In the genomic region with DNA sequence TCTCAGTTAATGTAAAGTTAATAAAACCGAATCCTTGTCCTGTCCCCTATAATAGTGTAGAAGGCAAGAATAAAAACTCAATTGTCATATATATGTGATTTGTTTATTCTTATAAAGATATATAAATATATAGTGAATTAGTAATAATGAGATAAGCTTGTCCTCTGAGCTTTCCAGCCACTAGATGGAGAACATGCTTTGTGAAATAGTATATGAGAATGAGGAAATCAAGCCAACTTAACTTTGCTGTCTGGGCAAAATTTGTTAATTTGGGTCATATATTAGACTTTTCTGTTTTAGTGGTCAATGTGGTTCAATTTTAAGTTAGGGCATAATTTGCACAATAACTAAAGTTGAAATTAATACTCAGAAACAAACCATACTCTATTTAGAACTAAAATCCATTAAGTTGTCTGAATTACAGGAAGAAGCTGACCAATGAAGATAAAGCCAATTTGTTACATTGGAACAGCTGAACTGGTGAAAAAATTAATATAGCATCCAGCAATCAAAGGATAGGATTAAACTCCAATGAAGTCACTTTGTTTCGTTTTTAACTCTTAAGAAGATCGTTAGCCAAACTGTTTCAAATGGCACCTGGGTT, we compare ENCODE assay signal across 11 cellular contexts.
A peak's percentile ranks its signal among the peaks of the same experiment; 100 is the strongest.
DNase-seq lines count a peak whose midpoint lies in the region; ATAC-seq and TF ChIP-seq lines count a peak whose summit lies in the region.
"Had no signal": no experiment of that assay in that cellular context is flagged by ENCODE, and none has a peak within 500 bp of the region (broad histone marks: within the 10 kb centered on the region; RNA-seq: fewer than 3 reads in every experiment).

No MANE protein-coding gene starts in this region.

- DNase-seq in MCF 10A (ENCODE audit: unreplicated experiment) (peak; percentile 38), mammary epithelial cell (no peak), epithelial cell of proximal tubule (ENCODE audit: low read depth) (no peak), stromal cell of bone marrow (ENCODE audit: low read depth) (peak; percentile 28), activated T-cell treated with anti-CD3 and anti-CD28 coated beads for 4 hours (no peak)
- DNase-seq: EL had no signal

- H3F3A ChIP-seq in OCI-LY1 (ENCODE audit: insufficient read depth, low read length): no peaks in the 10 kb centered on the region

- H3K36me3 Mint-ChIP-seq in MCF 10A (ENCODE audit: insufficient read depth, unreplicated experiment): no peaks in the 10 kb centered on the region

- peak; percentile 32 for TF ChIP-seq CTCF in MCF 10A (IDR thresholded peaks at IDR 0.05; ENCODE audit: unreplicated experiment)
- TF ChIP-seq CTCF in mammary epithelial cell (conservative IDR thresholded peaks at IDR 0.05 in 1 of 2, IDR thresholded peaks at IDR 0.05 in 1 of 2; ENCODE audit: extremely low read depth in 1 of 2, insufficient read depth in 1 of 2, low read depth in 1 of 2, low read length in 2 of 2): peak in 1 of 2 donors; percentile 54
- TF ChIP-seq CTCF in OCI-LY1 (IDR thresholded peaks at IDR 0.05; ENCODE audit: low read length): peak; percentile 58
- TF ChIP-seq CTCF in epithelial cell of proximal tubule (conservative IDR thresholded peaks at IDR 0.05; ENCODE audit: low read depth, low read length): peak; percentile 60

- POLR2A ChIA-PET in MCF 10A (lab: Yijun Ruan, JAX): interaction anchor here (0.5 to 1.4 kb wide), 2 partner anchors 460 to 1409 kb away, joined by 3 read pairs; no protein-coding TSS in a partner anchor

- H3K9ac ChIP-seq in mammary epithelial cell (ENCODE audit: insufficient read depth, low read length): no peak overlapping the region
- no peak overlapping the region for H3K9ac ChIP-seq in OCI-LY1 (ENCODE audit: low read length)

- WGBS in mammary epithelial cell (ENCODE audit: low coverage, missing lambda C conversion rate): 56% methylated on average over 3 of the region's 3 CpGs

- H3K9me2 ChIP-seq in OCI-LY1 (ENCODE audit: low read depth, low read length): no peaks in the 10 kb centered on the region

- ATAC-seq in GM18909 (IDR thresholded peaks at IDR 0.05; ENCODE audit: poor library complexity, unreplicated experiment) (no peak), GM21390 (IDR thresholded peaks at IDR 0.05; ENCODE audit: unreplicated experiment) (no peak)
- ATAC-seq: Right ventricle myocardium inferior had no signal

- intact Hi-C loops in MCF 10A (cut with micrococcal nuclease) (loop anchor here (1.0 to 10.0 kb wide), 6 partner anchors 242 to 1732 kb away; partner anchors contain the start of gene ETV1), mammary epithelial cell (cut with micrococcal nuclease) (loop anchor here (5.0 kb wide), 3 partner anchors 245 to 460 kb away; no protein-coding TSS in a partner anchor)

- H3K36me3 ChIP-seq in mammary epithelial cell (ENCODE audit: insufficient read depth, low read length): no peaks in the 10 kb centered on the region
- H3K36me3 ChIP-seq in OCI-LY1 (ENCODE audit: insufficient read depth, low read length): no peaks in the 10 kb centered on the region

- H3K4me3 ChIP-seq in mammary epithelial cell (replicated peaks in 1 of 3; ENCODE audit: insufficient read depth in 1 of 3, low read depth in 2 of 3, low read length in 3 of 3) (no peak overlapping the region), OCI-LY1 (ENCODE audit: low read depth, low read length, poor library complexity, severe bottlenecking) (no peak overlapping the region), epithelial cell of proximal tubule (ENCODE audit: low read depth, low read length) (no peak overlapping the region)

- H3K9me3 Mint-ChIP-seq in MCF 10A (ENCODE audit: unreplicated experiment): no peaks in the 10 kb centered on the region
- H3K9me3 Mint-ChIP-seq: central memory CD8-positive, alpha-beta T cell had no signal

- H3K79me2 ChIP-seq in mammary epithelial cell (ENCODE audit: insufficient read depth, low read length) (no peaks in the 10 kb centered on the region), OCI-LY1 (ENCODE audit: insufficient read depth, low read length) (no peaks in the 10 kb centered on the region)

- in situ Hi-C loops in mammary epithelial cell (cut with MboI; ENCODE audit: low sequenced_read_pairs in 2 of 2): loop anchor here (25.0 kb wide), 3 partner anchors 430 to 1405 kb away; no protein-coding TSS in a partner anchor

- H3K27ac ChIP-seq in mammary epithelial cell (ENCODE audit: insufficient read depth, low read depth, low read length): no peak overlapping the region
- H3K27ac ChIP-seq in OCI-LY1 (ENCODE audit: low read depth, low read length, poor library complexity, severe bottlenecking): peak overlapping the region; percentile 57

- H3K9me3 ChIP-seq in mammary epithelial cell (replicated peaks; ENCODE audit: insufficient read depth, low read length): no peaks in the 10 kb centered on the region
- 0 out of 2 replicates have a peak, but pooled peaks cover 7% of the 10 kb centered on the region for H3K9me3 ChIP-seq in OCI-LY1 (ENCODE audit: low read length)

- no peaks in the 10 kb centered on the region for H3K27me3 ChIP-seq in mammary epithelial cell (ENCODE audit: insufficient read depth, low read length)
- H3K27me3 ChIP-seq in OCI-LY1 (ENCODE audit: insufficient read depth, low read length): no peaks in the 10 kb centered on the region

- H3K4me3 Mint-ChIP-seq in MCF 10A (ENCODE audit: unreplicated experiment): no peak overlapping the region
- H3K4me3 Mint-ChIP-seq: central memory CD8-positive, alpha-beta T cell had no signal

- no peak overlapping the region for H3K27ac Mint-ChIP-seq in MCF 10A (ENCODE audit: low read depth, unreplicated experiment)

- BruUV-seq in MCF 10A (replicated peaks; lab: Mats Ljungman, UMichigan) (no TSS peak), mammary epithelial cell (replicated peaks; lab: Mats Ljungman, UMichigan) (no TSS peak)

- H3K4me1 Mint-ChIP-seq in MCF 10A (ENCODE audit: insufficient read depth, unreplicated experiment): no peaks in the 10 kb centered on the region
- H3K4me1 Mint-ChIP-seq: central memory CD8-positive, alpha-beta T cell had no signal

- no peaks in the 10 kb centered on the region for H3K4me1 ChIP-seq in mammary epithelial cell (ENCODE audit: insufficient read depth, low read length)
- peaks cover 38% of the 10 kb centered on the region for H3K4me1 ChIP-seq in OCI-LY1 (ENCODE audit: insufficient read depth, low read length, severe bottlenecking)

- H2AFZ ChIP-seq in mammary epithelial cell (ENCODE audit: low read depth, low read length) (no peak overlapping the region), OCI-LY1 (ENCODE audit: low read length) (peak overlapping the region; percentile 76; the same call in 1 of the 2 replicates)

- peaks cover 10% of the 10 kb centered on the region for H3K27me3 Mint-ChIP-seq in MCF 10A (ENCODE audit: insufficient read depth, unreplicated experiment)
- H3K27me3 Mint-ChIP-seq: central memory CD8-positive, alpha-beta T cell had no signal

- dilution Hi-C loops in mammary epithelial cell (cut with HindIII; ENCODE audit: low sequenced_read_pairs): no loop called here

- no peaks in the 10 kb centered on the region for H4K20me1 ChIP-seq in mammary epithelial cell (ENCODE audit: insufficient read depth, low read length)
- H4K20me1 ChIP-seq in OCI-LY1 (ENCODE audit: insufficient read depth, low read length): no peaks in the 10 kb centered on the region

- H3K4me2 ChIP-seq in mammary epithelial cell (ENCODE audit: insufficient read depth, low read depth, low read length) (no peak overlapping the region), OCI-LY1 (ENCODE audit: low read length) (no peak overlapping the region)

- CTCF ChIA-PET in MCF 10A (lab: Yijun Ruan, JAX): interaction anchor here (0.5 to 6.1 kb wide), 17 partner anchors 9 to 1734 kb away, joined by 3 to 90 read pairs (median 5); no protein-coding TSS in a partner anchor
- CTCF ChIA-PET in mammary epithelial cell (lab: Charles Lee; ENCODE audit: low non-redundant PET): no interaction called here

Comparison
In these comparisons a context has a peak if more than half of its experiments do, and no peak if none do; other contexts are left out.
1. DNase-seq: peak in MCF 10A (single experiment) and stromal cell of bone marrow (single experiment); none in mammary epithelial cell (single experiment), epithelial cell of proximal tubule (single experiment) and activated T-cell treated with anti-CD3 and anti-CD28 coated beads for 4 hours (single experiment).